Comparison of ENCODE assay signal across 13 cellular contexts in the genomic region with DNA sequence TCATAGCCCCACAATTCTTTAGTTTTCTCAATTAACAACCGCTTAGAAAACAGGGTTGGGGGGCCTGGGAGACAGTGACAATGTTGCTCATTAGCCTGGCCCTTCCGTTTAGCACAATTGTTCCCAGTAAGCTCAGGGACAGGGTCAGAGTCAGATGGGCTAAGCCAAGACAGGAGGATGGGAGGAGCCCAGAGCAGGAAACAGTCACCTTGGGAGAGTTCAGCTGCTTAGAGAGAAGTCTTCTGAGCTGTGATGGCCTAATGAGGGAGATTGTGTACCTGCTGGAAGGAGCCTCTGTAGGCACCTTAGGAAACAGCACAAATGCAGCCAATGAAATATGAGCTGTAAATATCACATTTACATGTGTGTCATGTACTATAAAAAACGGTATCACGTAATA. TPM values are rescaled to one million over a fixed set of nuclear protein-coding genes. Genes with fewer than 3 reads are reported as not detected.
A peak's percentile ranks its signal among the peaks of the same experiment; 100 is the strongest.
DNase-seq lines count a peak whose midpoint lies in the region; ATAC-seq and TF ChIP-seq lines count a peak whose summit lies in the region.
"Had no signal": no experiment of that assay in that cellular context is flagged by ENCODE, and none has a peak within 500 bp of the region (broad histone marks: within the 10 kb centered on the region; RNA-seq: fewer than 3 reads in every experiment).

No MANE protein-coding gene starts in this region.

- H4K8ac ChIP-seq in mesenchymal stem cell (ENCODE audit: low read length): no peak overlapping the region

- no peaks in the 10 kb centered on the region for H3K79me1 ChIP-seq in mesenchymal stem cell (replicated peaks; ENCODE audit: low read length, poor library complexity, severe bottlenecking)

- H4K91ac ChIP-seq in mesenchymal stem cell (ENCODE audit: low read length): no peak overlapping the region

- H2BK15ac ChIP-seq in mesenchymal stem cell (ENCODE audit: low read depth, poor library complexity, severe bottlenecking): no peak overlapping the region

- H3K14ac ChIP-seq in mesenchymal stem cell (ENCODE audit: low read length in 2 of 2): no peak overlapping the region

- H3K9ac ChIP-seq in mesenchymal stem cell (ENCODE audit: low read length): no peak overlapping the region

- H3K18ac ChIP-seq in mesenchymal stem cell (ENCODE audit: low read depth in 1 of 2, low read length in 2 of 2): no peak overlapping the region

- H3K4me1 Mint-ChIP-seq in activated naive CD8-positive, alpha-beta T cell treated with anti-CD3 and anti-CD28 coated beads, Interleukin-2, amount 10 ng/mL, durations not matched to agents 7 days and 5 days: peaks cover 9% of the 10 kb centered on the region

- H3K36me3 ChIP-seq in cardiac muscle cell (no peaks in the 10 kb centered on the region), left ventricle myocardium inferior (no peaks in the 10 kb centered on the region), mesenchymal stem cell (ENCODE audit: control insufficient read depth in 1 of 2, insufficient read depth in 2 of 2, low read depth in 1 of 2, low read length in 2 of 2) (no peaks in the 10 kb centered on the region)
- H3K36me3 ChIP-seq: ascending aorta, ovary had no signal

- H3K4ac ChIP-seq in mesenchymal stem cell (ENCODE audit: low read depth in 1 of 2, low read length in 2 of 2): no peak overlapping the region

- no peak overlapping the region for H2BK12ac ChIP-seq in mesenchymal stem cell (ENCODE audit: low read length in 2 of 2)

- no peak overlapping the region for H2AK5ac ChIP-seq in mesenchymal stem cell (ENCODE audit: low read length, severe bottlenecking)

- intact Hi-C loops in left ventricle myocardium inferior (cut with micrococcal nuclease) (no loop called here), left colon (cut with DNase I, micrococcal nuclease) (no loop called here), right cardiac atrium (cut with DNase I) (no loop called here)

- H3K9me3 ChIP-seq in cardiac muscle cell (ENCODE audit: low read depth) (no peaks in the 10 kb centered on the region), left ventricle myocardium inferior (replicated peaks) (no peaks in the 10 kb centered on the region), right cardiac atrium (ENCODE audit: control insufficient read depth, low read length) (peaks cover 1% of the 10 kb centered on the region), mesenchymal stem cell (ENCODE audit: control insufficient read depth, low read length) (no peaks in the 10 kb centered on the region)
- H3K9me3 ChIP-seq: ascending aorta, ovary had no signal

- ATAC-seq in activated naive CD8-positive, alpha-beta T cell treated with anti-CD3 and anti-CD28 coated beads, Interleukin-2, amount 10 ng/mL, durations not matched to agents 7 days and 5 days (ENCODE audit: low read depth): no peak
- ATAC-seq in left colon (peak; percentile 61), right cardiac atrium (no peak)

- no peak overlapping the region for H2AFZ ChIP-seq in mesenchymal stem cell (ENCODE audit: low read depth, low read length)

- no peak overlapping the region for H3K23ac ChIP-seq in mesenchymal stem cell (ENCODE audit: low read length in 2 of 2)

- peaks cover 17% of the 10 kb centered on the region for H3K27me3 Mint-ChIP-seq in activated naive CD8-positive, alpha-beta T cell treated with anti-CD3 and anti-CD28 coated beads, Interleukin-2, amount 10 ng/mL, durations not matched to agents 7 days and 5 days

- H3K27me3 ChIP-seq in cardiac muscle cell (no peaks in the 10 kb centered on the region), left ventricle myocardium inferior (ENCODE audit: low read depth) (peaks cover 79% of the 10 kb centered on the region), right cardiac atrium (ENCODE audit: control insufficient read depth, insufficient read depth) (no peaks in the 10 kb centered on the region), mesenchymal stem cell (ENCODE audit: control insufficient read depth in 1 of 2, insufficient read depth in 1 of 2, low read length in 2 of 2) (peaks cover 21 to 28% of the 10 kb centered on the region in 2 experiments)
- H3K27me3 ChIP-seq: ascending aorta, ovary had no signal

- peaks cover 5% of the 10 kb centered on the region for H3K36me3 Mint-ChIP-seq in activated naive CD8-positive, alpha-beta T cell treated with anti-CD3 and anti-CD28 coated beads, Interleukin-2, amount 10 ng/mL, durations not matched to agents 7 days and 5 days

- H2BK5ac ChIP-seq in mesenchymal stem cell (ENCODE audit: low read depth, low read length, poor library complexity, severe bottlenecking): no peak overlapping the region

- H3K4me2 ChIP-seq in mesenchymal stem cell (ENCODE audit: low read length, poor library complexity, severe bottlenecking): no peak overlapping the region

- H3K27ac Mint-ChIP-seq in activated naive CD8-positive, alpha-beta T cell treated with anti-CD3 and anti-CD28 coated beads, Interleukin-2, amount 10 ng/mL, durations not matched to agents 7 days and 5 days: peak overlapping the region; percentile 18

- TF ChIP-seq CTCF in cardiac muscle cell (IDR thresholded peaks at IDR 0.05; ENCODE audit: low read depth, low read length) (no peak), left ventricle myocardium inferior (IDR thresholded peaks at IDR 0.05; ENCODE audit: borderline replicate concordance) (no peak)

- peak overlapping the region; percentile 64 for H3K4me3 Mint-ChIP-seq in activated naive CD8-positive, alpha-beta T cell treated with anti-CD3 and anti-CD28 coated beads, Interleukin-2, amount 10 ng/mL, durations not matched to agents 7 days and 5 days

- DNase-seq in cardiac muscle cell (ENCODE audit: low read depth in 1 of 2, low spot score in 1 of 2) (no peak), left ventricle myocardium inferior (no peak), left colon (peak in 1 of 2 donors; percentile 25), right cardiac atrium (no peak), mesenchymal stem cell (no peak), NOMO-1 treated with dmso at 0.1 percent for 144 hours (lab: John Stamatoyannopoulos, UW; ENCODE audit: unreplicated experiment) (no peak)
- DNase-seq in activated naive CD8-positive, alpha-beta T cell treated with anti-CD3 and anti-CD28 coated beads, Interleukin-2, amount 10 ng/mL, durations not matched to agents 7 days and 5 days: no peak
- DNase-seq: KBM-7, mammary epithelial cell, NCI-H446 treated with DMSO at 0.1 percent for 48 hours had no signal

- peak overlapping the region; percentile 94 for H3K27ac ChIP-seq in cardiac muscle cell
- no peak overlapping the region for H3K27ac ChIP-seq in left ventricle myocardium inferior (replicated peaks)
- peak overlapping the region; percentile 87 for H3K27ac ChIP-seq in temporal lobe (ENCODE audit: low read depth, low read length)
- H3K27ac ChIP-seq in right cardiac atrium (ENCODE audit: low read length): no peak overlapping the region
- H3K27ac ChIP-seq in mesenchymal stem cell (ENCODE audit: low read length, poor library complexity, severe bottlenecking): no peak overlapping the region
- H3K27ac ChIP-seq: ascending aorta had no signal

- H3K4me3 ChIP-seq in cardiac muscle cell: no peak overlapping the region
- H3K4me3 ChIP-seq in left ventricle myocardium inferior: no peak overlapping the region
- H3K4me3 ChIP-seq in right cardiac atrium (ENCODE audit: low read length): no peak overlapping the region
- H3K4me3 ChIP-seq in mesenchymal stem cell (ENCODE audit: insufficient read depth in 1 of 2, low read depth in 1 of 2, low read length in 2 of 2): no peak overlapping the region

- 67% methylated on average over 4 of the region's 4 CpGs for WGBS in right cardiac atrium
- WGBS in mesenchymal stem cell: 69% methylated on average over 4 of the region's 4 CpGs

- no peak overlapping the region for H2BK120ac ChIP-seq in mesenchymal stem cell (ENCODE audit: low read depth, low read length)

- H3K9me3 Mint-ChIP-seq in activated naive CD8-positive, alpha-beta T cell treated with anti-CD3 and anti-CD28 coated beads, Interleukin-2, amount 10 ng/mL, durations not matched to agents 7 days and 5 days: no peaks in the 10 kb centered on the region

- POLR2A ChIA-PET in activated naive CD8-positive, alpha-beta T cell treated with anti-CD3 and anti-CD28 coated beads, Interleukin-2, amount 10 ng/mL, durations not matched to agents 7 days and 5 days (lab: Charles Lee): interaction anchor here (1.5 kb wide), 1 partner anchor 25 kb away, joined by 3 read pairs; no protein-coding TSS in a partner anchor

- H3K4me1 ChIP-seq in cardiac muscle cell (ENCODE audit: low read depth) (peaks cover 69% of the 10 kb centered on the region), left ventricle myocardium inferior (no peaks in the 10 kb centered on the region), right cardiac atrium (ENCODE audit: control insufficient read depth, insufficient read depth, low read length) (no peaks in the 10 kb centered on the region), mesenchymal stem cell (ENCODE audit: control insufficient read depth, insufficient read depth, low read depth, low read length) (peaks cover 10% of the 10 kb centered on the region)
- H3K4me1 ChIP-seq: ascending aorta had no signal

RNA-seq across cellular contexts. Expression of gene SVOPL, which starts 35.9 kb away (rescaled TPM):
- 1.6 and 2.3 TPM in 2 replicates for total RNA-seq in cardiac muscle cell
- polyA plus RNA-seq in cardiac muscle cell: 4.5 and 10.3 TPM in 2 replicates
- total RNA-seq in left ventricle myocardium inferior: not detected
- total RNA-seq in activated naive CD8-positive, alpha-beta T cell treated with anti-CD3 and anti-CD28 coated beads, Interleukin-2, amount 10 ng/mL, durations not matched to agents 7 days and 5 days: 1 to 10 TPM; 2.5 to 4.9 TPM
- 1 to 10 TPM; 1.5 to 2.4 TPM for total RNA-seq in left colon
- 0.25 TPM for total RNA-seq in temporal lobe
- total RNA-seq in right cardiac atrium: not detected
- polyA plus RNA-seq in right cardiac atrium: not detected
- polyA plus RNA-seq in mesenchymal stem cell (2013, experiment 1 of 2): not detected
- polyA plus RNA-seq in mesenchymal stem cell (2013, experiment 2 of 2): not detected
- total RNA-seq: ascending aorta had no signal
- polyA plus RNA-seq: mammary epithelial cell had no signal

Comparison
In these comparisons a context has a peak if more than half of its experiments do, and no peak if none do; other contexts are left out.
1. H3K27ac ChIP-seq: peak in cardiac muscle cell (single experiment) and temporal lobe (single experiment); none in left ventricle myocardium inferior (single experiment), right cardiac atrium (single experiment) and mesenchymal stem cell (single experiment).